In genomic region chr4:123170843-123171242, GRCh38 we compare ENCODE assay signal across 16 cellular contexts.
DNase-seq lines count a peak whose midpoint lies in the region; ATAC-seq, FAIRE-seq and TF ChIP-seq lines count a peak whose summit lies in the region.
"Had no signal": no experiment of that assay in that cellular context is flagged by ENCODE, and none has a peak within 500 bp of the region (broad histone marks: within the 10 kb centered on the region; RNA-seq: fewer than 3 reads in every experiment).

No MANE protein-coding gene starts in this region.

- FAIRE-seq in RCC 7860 (lab: Jason Lieb, UNC), result no peak

- no peaks in the 10 kb centered on the region; a peak in 1 of 4 replicates for H3K79me1 ChIP-seq in IMR-90 (ENCODE audit: low read depth in 1 of 2, low read length in 2 of 2)

- no peak for ATAC-seq in IMR-90 (ENCODE audit: low read depth)

- no peaks in the 10 kb centered on the region for H4K20me1 ChIP-seq in IMR-90 (ENCODE audit: insufficient read depth, low read length)

- no peak overlapping the region for H3K4me2 ChIP-seq in IMR-90 (ENCODE audit: low read depth, low read length)
- H3K4me2 ChIP-seq: SK-N-SH had no signal

- H3K9ac ChIP-seq in IMR-90 (ENCODE audit: low read depth, low read length), result no peak overlapping the region
- H3K9ac ChIP-seq: SK-N-SH had no signal

- no peak overlapping the region for H3K14ac ChIP-seq in IMR-90 (replicated peaks; ENCODE audit: low read depth, low read length)

- in situ Hi-C loops in IMR-90 (cut with MboI; ENCODE audit: low sequenced_read_pairs), result no loop called here

- no peak for TF ChIP-seq POLR2A in IMR-90 (IDR thresholded peaks at IDR 0.05; ENCODE audit: low read depth, low read length)

- H3K9me3 ChIP-seq in IMR-90 (ENCODE audit: control insufficient read depth, insufficient read depth, low read length), result no peaks in the 10 kb centered on the region

- H2BK120ac ChIP-seq in IMR-90 (ENCODE audit: low read depth, low read length), result no peak overlapping the region

- H3K23ac ChIP-seq in IMR-90 (ENCODE audit: low read depth, low read length), result no peak overlapping the region

- BruUV-seq in IMR-90 (replicated peaks; lab: Mats Ljungman, UMichigan), result no TSS peak

- no peak overlapping the region for H4K5ac ChIP-seq in IMR-90 (ENCODE audit: low read depth, low read length)

- POLR2A ChIA-PET in IMR-90 (lab: Charles Lee; ENCODE audit: unreplicated experiment), result no interaction called here

- WGBS in IMR-90 (ENCODE audit: extremely low coverage in 2 of 2, insufficient read length in 1 of 2), 2 experiments, result no CpG with 5 or more reads among the region's 4 CpGs

- H3K4me1 ChIP-seq in IMR-90 (ENCODE audit: control insufficient read depth, insufficient read depth, low read length), result peaks cover 2% of the 10 kb centered on the region; the same call in 1 of the 2 replicates

- H3K18ac ChIP-seq in IMR-90 (ENCODE audit: low read depth, low read length), result no peak overlapping the region

- no peak overlapping the region for H3K27ac ChIP-seq in IMR-90 (ENCODE audit: insufficient read depth, low read length)

- no peaks in the 10 kb centered on the region for H3K36me3 ChIP-seq in IMR-90 (ENCODE audit: control insufficient read depth, insufficient read depth, low read length)

- H2BK15ac ChIP-seq in IMR-90 (ENCODE audit: low read depth, low read length), result no peak overlapping the region

- no peak for TF ChIP-seq CTCF in IMR-90 (conservative IDR thresholded peaks at IDR 0.05; ENCODE audit: low read depth, low read length)

- no peaks in the 10 kb centered on the region for H3K9me1 ChIP-seq in IMR-90 (ENCODE audit: insufficient read depth, low read length)

- H3K27me3 ChIP-seq in IMR-90 (ENCODE audit: control insufficient read depth, insufficient read depth, low read length), result no peaks in the 10 kb centered on the region

- no peak overlapping the region for H3K4me3 ChIP-seq in IMR-90 (ENCODE audit: insufficient read depth, low read depth, low read length)

- H2AK9ac ChIP-seq in IMR-90 (replicated peaks; ENCODE audit: low read depth, low read length, poor library complexity), result no peak overlapping the region

- no peak overlapping the region for H2AFZ ChIP-seq in IMR-90 (replicated peaks; ENCODE audit: low read length, poor library complexity)

- no peak overlapping the region for H2AK5ac ChIP-seq in IMR-90 (ENCODE audit: low read depth, low read length)

- no peak overlapping the region for H2BK20ac ChIP-seq in IMR-90 (ENCODE audit: low read depth, low read length)

- no peak for TF ChIP-seq RAD21 in IMR-90 (IDR thresholded peaks at IDR 0.05; ENCODE audit: low read length)

- H3K56ac ChIP-seq in IMR-90 (ENCODE audit: extremely low read depth, insufficient read depth, low read length), result no peak overlapping the region

- no peak overlapping the region for H2BK5ac ChIP-seq in IMR-90 (ENCODE audit: low read depth, low read length, poor library complexity, severe bottlenecking)

- H3K4ac ChIP-seq in IMR-90 (ENCODE audit: low read depth, low read length), result no peak overlapping the region

- no peak overlapping the region for H4K8ac ChIP-seq in IMR-90 (ENCODE audit: low read depth in 2 of 2, low read length in 2 of 2)

- no peak overlapping the region for H4K91ac ChIP-seq in IMR-90 (ENCODE audit: insufficient read depth, low read depth, low read length)

- CTCF ChIA-PET in IMR-90 (lab: Yijun Ruan, JAX), result no interaction called here

- intact Hi-C loops in IMR-90 (cut with micrococcal nuclease), result no loop called here

- peak; percentile 4 for DNase-seq in IMR-90
- DNase-seq in amniotic epithelial cell (ENCODE audit: low read depth), result peak; percentile 7
- peak; percentile 11 for DNase-seq in iris pigment epithelial cell (ENCODE audit: low read depth)
- no peak for DNase-seq in midbrain (lab: John Stamatoyannopoulos, UW)
- DNase-seq in RCC 7860 (ENCODE audit: low spot score), result no peak
- DNase-seq in pons (ENCODE audit: low spot score), result no peak
- DNase-seq in DMS53 (lab: John Stamatoyannopoulos, UW), result no peak
- DNase-seq: CD4-positive, CD25-positive, alpha-beta regulatory T cell; DMS79; H7; KBM-7; MV-4-11; NCI-H1694; NCI-H2081 treated with DMSO at 0.1 percent for 48 hours; SIG-M5; SK-N-SH had no signal

- dilution Hi-C loops in IMR-90 (cut with HindIII; ENCODE audit: low sequenced_read_pairs, unreplicated experiment), result no loop called here

TF ChIP-seq in IMR-90, 13 proteins besides CTCF, POLR2A, EP300 and RAD21:
- TF ChIP-seq MAFK (IDR thresholded peaks at IDR 0.05; ENCODE audit: low read depth, low read length), result no peak
TF ChIP-seq in IMR-90: peak in this region for 0.

Comparison
In these comparisons a context has a peak if more than half of its experiments do, and no peak if none do; other contexts are left out.
1. DNase-seq: peak in IMR-90 (single experiment), amniotic epithelial cell (single experiment) and iris pigment epithelial cell (single experiment); none in midbrain (single experiment), RCC 7860 (single experiment), pons (single experiment) and DMS53 (single experiment).